1 cellular context compared by ENCODE assay signal in genomic region chr1:23825076-23825761, GRCh38.
TF ChIP-seq lines count a peak whose summit lies in the region.

TSS of gene HMGCL (minus strand) at chr1:23825429. CDS start at chr1:23825415, 14 bp downstream.

TF ChIP-seq in HepG2, 621 proteins besides CTCF, POLR2A, EP300 and RAD21 (continued from another document and continues in another):
- TF ChIP-seq, protein P1, sequence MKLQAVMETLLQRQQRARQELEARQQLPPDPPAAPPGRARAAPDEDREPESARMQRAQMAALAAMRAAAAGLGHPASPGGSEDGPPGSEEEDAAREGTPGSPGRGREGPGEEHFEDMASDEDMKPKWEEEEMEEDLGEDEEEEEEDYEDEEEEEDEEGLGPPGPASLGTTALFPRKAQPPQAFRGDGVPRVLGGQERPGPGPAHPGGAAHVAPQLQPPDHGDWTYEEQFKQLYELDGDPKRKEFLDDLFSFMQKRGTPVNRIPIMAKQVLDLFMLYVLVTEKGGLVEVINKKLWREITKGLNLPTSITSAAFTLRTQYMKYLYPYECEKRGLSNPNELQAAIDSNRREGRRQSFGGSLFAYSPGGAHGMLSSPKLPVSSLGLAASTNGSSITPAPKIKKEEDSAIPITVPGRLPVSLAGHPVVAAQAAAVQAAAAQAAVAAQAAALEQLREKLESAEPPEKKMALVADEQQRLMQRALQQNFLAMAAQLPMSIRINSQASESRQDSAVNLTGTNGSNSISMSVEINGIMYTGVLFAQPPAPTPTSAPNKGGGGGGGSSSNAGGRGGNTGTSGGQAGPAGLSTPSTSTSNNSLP (IDR thresholded peaks at IDR 0.05; ENCODE audit: low read depth, low read length): no peak
- TF ChIP-seq, protein P2, sequence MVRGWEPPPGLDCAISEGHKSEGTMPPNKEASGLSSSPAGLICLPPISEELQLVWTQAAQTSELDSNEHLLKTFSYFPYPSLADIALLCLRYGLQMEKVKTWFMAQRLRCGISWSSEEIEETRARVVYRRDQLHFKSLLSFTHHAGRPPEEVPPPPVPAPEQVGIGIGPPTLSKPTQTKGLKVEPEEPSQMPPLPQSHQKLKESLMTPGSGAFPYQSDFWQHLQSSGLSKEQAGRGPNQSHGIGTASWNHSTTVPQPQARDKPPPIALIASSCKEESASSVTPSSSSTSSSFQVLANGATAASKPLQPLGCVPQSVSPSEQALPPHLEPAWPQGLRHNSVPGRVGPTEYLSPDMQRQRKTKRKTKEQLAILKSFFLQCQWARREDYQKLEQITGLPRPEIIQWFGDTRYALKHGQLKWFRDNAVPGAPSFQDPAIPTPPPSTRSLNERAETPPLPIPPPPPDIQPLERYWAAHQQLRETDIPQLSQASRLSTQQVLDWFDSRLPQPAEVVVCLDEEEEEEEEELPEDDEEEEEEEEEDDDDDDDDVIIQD (CRISPR knock-in tag; IDR thresholded peaks at IDR 0.05; ENCODE audit: low read depth): no peak; the same call in 1 of the 2 replicates
- no peak for TF ChIP-seq SOX13 (IDR thresholded peaks at IDR 0.05)
- TF ChIP-seq SOX13 (CRISPR knock-in tag; conservative IDR thresholded peaks at IDR 0.05 in 1 of 2, IDR thresholded peaks at IDR 0.05 in 1 of 2): no peak; a peak in 2 of 4 replicates
- TF ChIP-seq ZNF737 (CRISPR knock-in tag; IDR thresholded peaks at IDR 0.05; ENCODE audit: borderline replicate concordance): no peak
- TF ChIP-seq, protein P3, sequence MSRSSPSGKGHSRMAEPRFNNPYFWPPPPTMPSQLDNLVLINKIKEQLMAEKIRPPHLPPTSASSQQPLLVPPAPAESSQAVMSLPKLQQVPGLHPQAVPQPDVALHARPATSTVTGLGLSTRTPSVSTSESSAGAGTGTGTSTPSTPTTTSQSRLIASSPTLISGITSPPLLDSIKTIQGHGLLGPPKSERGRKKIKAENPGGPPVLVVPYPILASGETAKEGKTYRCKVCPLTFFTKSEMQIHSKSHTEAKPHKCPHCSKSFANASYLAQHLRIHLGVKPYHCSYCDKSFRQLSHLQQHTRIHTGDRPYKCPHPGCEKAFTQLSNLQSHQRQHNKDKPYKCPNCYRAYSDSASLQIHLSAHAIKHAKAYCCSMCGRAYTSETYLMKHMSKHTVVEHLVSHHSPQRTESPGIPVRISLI (CRISPR knock-in tag; IDR thresholded peaks at IDR 0.05; ENCODE audit: borderline replicate concordance): peak; percentile 28; the same call in 1 of the 2 replicates
- TF ChIP-seq ZNF224 (CRISPR knock-in tag; IDR thresholded peaks at IDR 0.05): 0 out of 2 replicates have a peak, but pooled peaks have one; percentile 55
- TF ChIP-seq JUND (CRISPR knock-in tag; IDR thresholded peaks at IDR 0.05): peak; percentile 55; the same call in 1 of the 2 replicates
- TF ChIP-seq ZBTB21 (CRISPR knock-in tag; IDR thresholded peaks at IDR 0.05): no peak; the same call in 1 of the 2 replicates
- TF ChIP-seq SMAD1 (CRISPR knock-in tag; IDR thresholded peaks at IDR 0.05; ENCODE audit: borderline replicate concordance, low read depth): 0 out of 2 replicates have a peak, but pooled peaks have one; percentile 31
- no peak for TF ChIP-seq ZNF512 (CRISPR knock-in tag; IDR thresholded peaks at IDR 0.05)
- TF ChIP-seq TSC22D2 (CRISPR knock-in tag; IDR thresholded peaks at IDR 0.05; ENCODE audit: borderline replicate concordance): no peak; the same call in none of the 2 replicates
- TF ChIP-seq ZNF839 (CRISPR knock-in tag; IDR thresholded peaks at IDR 0.05; ENCODE audit: borderline replicate concordance): 0 out of 2 replicates have a peak, but pooled peaks have one; percentile 31
- 0 out of 2 replicates have a peak, but pooled peaks have one; percentile 43 for TF ChIP-seq DR1 (CRISPR knock-in tag; IDR thresholded peaks at IDR 0.05)
- TF ChIP-seq MIER3 (CRISPR knock-in tag; IDR thresholded peaks at IDR 0.05; ENCODE audit: borderline replicate concordance): peak; percentile 55
- TF ChIP-seq ZNF20 (CRISPR knock-in tag; IDR thresholded peaks at IDR 0.05): no peak
- TF ChIP-seq HMGXB4 (CRISPR knock-in tag; IDR thresholded peaks at IDR 0.05; ENCODE audit: borderline replicate concordance in 1 of 2, low read depth in 1 of 2): peak; percentile 48 to 75; a peak in 3 of 4 replicates
- TF ChIP-seq, protein P4, sequence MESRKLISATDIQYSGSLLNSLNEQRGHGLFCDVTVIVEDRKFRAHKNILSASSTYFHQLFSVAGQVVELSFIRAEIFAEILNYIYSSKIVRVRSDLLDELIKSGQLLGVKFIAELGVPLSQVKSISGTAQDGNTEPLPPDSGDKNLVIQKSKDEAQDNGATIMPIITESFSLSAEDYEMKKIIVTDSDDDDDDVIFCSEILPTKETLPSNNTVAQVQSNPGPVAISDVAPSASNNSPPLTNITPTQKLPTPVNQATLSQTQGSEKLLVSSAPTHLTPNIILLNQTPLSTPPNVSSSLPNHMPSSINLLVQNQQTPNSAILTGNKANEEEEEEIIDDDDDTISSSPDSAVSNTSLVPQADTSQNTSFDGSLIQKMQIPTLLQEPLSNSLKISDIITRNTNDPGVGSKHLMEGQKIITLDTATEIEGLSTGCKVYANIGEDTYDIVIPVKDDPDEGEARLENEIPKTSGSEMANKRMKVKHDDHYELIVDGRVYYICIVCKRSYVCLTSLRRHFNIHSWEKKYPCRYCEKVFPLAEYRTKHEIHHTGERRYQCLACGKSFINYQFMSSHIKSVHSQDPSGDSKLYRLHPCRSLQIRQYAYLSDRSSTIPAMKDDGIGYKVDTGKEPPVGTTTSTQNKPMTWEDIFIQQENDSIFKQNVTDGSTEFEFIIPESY (CRISPR knock-in tag; IDR thresholded peaks at IDR 0.05): no peak
- TF ChIP-seq ZNF468 (CRISPR knock-in tag; IDR thresholded peaks at IDR 0.05): no peak; the same call in 1 of the 2 replicates
- TF ChIP-seq KLF15 (CRISPR knock-in tag; IDR thresholded peaks at IDR 0.05; ENCODE audit: borderline replicate concordance): 0 out of 2 replicates have a peak, but pooled peaks have one; percentile 71
- 0 out of 2 replicates have a peak, but pooled peaks have one; percentile 37 for TF ChIP-seq TEAD2 (CRISPR knock-in tag; IDR thresholded peaks at IDR 0.05)
- TF ChIP-seq ZNF605 (CRISPR knock-in tag; IDR thresholded peaks at IDR 0.05): no peak; the same call in 1 of the 2 replicates
- TF ChIP-seq PRMT3 (CRISPR knock-in tag; IDR thresholded peaks at IDR 0.05; ENCODE audit: borderline replicate concordance, low read depth): no peak
- 0 out of 2 replicates have a peak, but pooled peaks have one; percentile 43 for TF ChIP-seq ZNF597 (CRISPR knock-in tag; IDR thresholded peaks at IDR 0.05)
- TF ChIP-seq, protein P5, sequence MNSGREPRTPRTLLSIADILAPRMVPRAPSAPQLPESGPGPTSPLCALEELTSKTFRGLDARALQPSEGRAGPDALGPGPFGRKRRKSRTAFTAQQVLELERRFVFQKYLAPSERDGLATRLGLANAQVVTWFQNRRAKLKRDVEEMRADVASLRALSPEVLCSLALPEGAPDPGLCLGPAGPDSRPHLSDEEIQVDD (CRISPR knock-in tag; IDR thresholded peaks at IDR 0.05; ENCODE audit: borderline replicate concordance): 0 out of 2 replicates have a peak, but pooled peaks have one; percentile 56
- TF ChIP-seq PHF20 (CRISPR knock-in tag; IDR thresholded peaks at IDR 0.05): peak; percentile 85
- 0 out of 2 replicates have a peak, but pooled peaks have one; percentile 9 for TF ChIP-seq NCOA2 (CRISPR knock-in tag; IDR thresholded peaks at IDR 0.05)
- TF ChIP-seq ZBTB8A (CRISPR knock-in tag; IDR thresholded peaks at IDR 0.05; ENCODE audit: borderline replicate concordance, low read depth): no peak
- TF ChIP-seq MTF1 (CRISPR knock-in tag; IDR thresholded peaks at IDR 0.05): peak; percentile 70; the same call in 1 of the 2 replicates
- TF ChIP-seq NKX3-1 (CRISPR knock-in tag; IDR thresholded peaks at IDR 0.05): peak; percentile 92
- peak; percentile 67; the same call in 1 of the 2 replicates for TF ChIP-seq ZNF629 (CRISPR knock-in tag; conservative IDR thresholded peaks at IDR 0.05)
- peak; percentile 90 for TF ChIP-seq RFXAP (CRISPR knock-in tag; IDR thresholded peaks at IDR 0.05; ENCODE audit: borderline replicate concordance)
- TF ChIP-seq ERF (CRISPR knock-in tag; IDR thresholded peaks at IDR 0.05): peak; percentile 90
- TF ChIP-seq SKI (IDR thresholded peaks at IDR 0.05; ENCODE audit: partially characterized antibody): peak; percentile 18
- peak; percentile 85 for TF ChIP-seq THAP11 (CRISPR knock-in tag; IDR thresholded peaks at IDR 0.05)
- TF ChIP-seq CERS6 (CRISPR knock-in tag; IDR thresholded peaks at IDR 0.05): peak; percentile 70; the same call in 1 of the 2 replicates
- 0 out of 2 replicates have a peak, but pooled peaks have one; percentile 54 for TF ChIP-seq ZNF101 (CRISPR knock-in tag; IDR thresholded peaks at IDR 0.05; ENCODE audit: borderline replicate concordance, low read depth)
- no peak for TF ChIP-seq ZEB1 (IDR thresholded peaks at IDR 0.05; ENCODE audit: insufficient replicate concordance, low read depth)
- no peak for TF ChIP-seq XRCC5 (optimal IDR thresholded peaks at IDR 0.05; ENCODE audit: low read length)
- peak; percentile 59; the same call in 1 of the 2 replicates for TF ChIP-seq ZNF556 (CRISPR knock-in tag; IDR thresholded peaks at IDR 0.05; ENCODE audit: borderline replicate concordance)
- TF ChIP-seq HDAC1 (CRISPR knock-in tag; IDR thresholded peaks at IDR 0.05): peak; percentile 84; the same call in 1 of the 2 replicates
- peak; percentile 79 for TF ChIP-seq IKZF4 (CRISPR knock-in tag; IDR thresholded peaks at IDR 0.05; ENCODE audit: borderline replicate concordance, low read depth, not compliant biosample characterization)
- no peak for TF ChIP-seq HCFC1 (IDR thresholded peaks at IDR 0.05; ENCODE audit: low read depth, low read length)
- TF ChIP-seq FOSL1 (CRISPR knock-in tag; IDR thresholded peaks at IDR 0.05; ENCODE audit: borderline replicate concordance): no peak
- no peak for TF ChIP-seq PTBP1 (IDR thresholded peaks at IDR 0.05; ENCODE audit: low read depth, low read length, poor library complexity, severe bottlenecking)
- no peak for TF ChIP-seq GABPA (IDR thresholded peaks at IDR 0.05; ENCODE audit: low read depth, low read length)
- peak; percentile 40; the same call in 1 of the 2 replicates for TF ChIP-seq GABPA (CRISPR knock-in tag; IDR thresholded peaks at IDR 0.05; ENCODE audit: low read depth)
- TF ChIP-seq MIER2 (CRISPR knock-in tag; IDR thresholded peaks at IDR 0.05): no peak
- TF ChIP-seq BRF2 (CRISPR knock-in tag; IDR thresholded peaks at IDR 0.05): 0 out of 2 replicates have a peak, but pooled peaks have one; percentile 38
- TF ChIP-seq ZNF549 (CRISPR knock-in tag; IDR thresholded peaks at IDR 0.05): no peak
